19 cellular contexts compared by ENCODE assay signal in genomic region chr5:56647109-56647863, GRCh38.
"Had no signal": no experiment of that assay in that cellular context is flagged by ENCODE, and none has a peak within 500 bp of the region (broad histone marks: within the 10 kb centered on the region; RNA-seq: fewer than 3 reads in every experiment).

No MANE protein-coding gene starts in this region.

- H3K27me3 ChIP-seq: gastrocnemius medialis, pancreas, right lobe of liver, testis had no signal

- H3K36me3 Mint-ChIP-seq: activated naive CD8-positive, alpha-beta T cell; naive B cell; stimulated activated effector memory CD8-positive, alpha-beta T cell treated with anti-CD3 and anti-CD28 coated beads, Interleukin-12 subunit alpha, Interleukin-12 subunit beta, amount 100 ng/mL, for 72 hours had no signal

- H3K4me2 ChIP-seq: smooth muscle cell had no signal

- H3K27ac ChIP-seq: gastrocnemius medialis, pancreas, right lobe of liver, testis, VCaP had no signal

- H3K9me3 ChIP-seq: gastrocnemius medialis, mucosa of descending colon, pancreas, right lobe of liver, testis had no signal

- DNase-seq: activated CD4-positive, alpha-beta T cell treated with anti-CD3 and anti-CD28 coated beads, Interleukin-2, amount 50 U/mL, for 1 hour; activated CD4-positive, CD25-positive, alpha-beta regulatory T cell treated with anti-CD3 and anti-CD28 coated beads, Interleukin-2, amount 50 U/mL, for 72 hours; activated CD8-positive, alpha-beta memory T cell treated with anti-CD3 and anti-CD28 coated beads for 24 hours; activated CD8-positive, alpha-beta memory T cell treated with anti-CD3 and anti-CD28 coated beads, Interleukin-2, amount 50 U/mL, for 48 hours; effector CD4-positive, alpha-beta T cell; gastrocnemius medialis; head of caudate nucleus; left ventricle myocardium superior; mucosa of descending colon; naive B cell; pancreas; right lobe of liver; stimulated activated CD4-positive, alpha-beta T cell treated with anti-CD3 and anti-CD28 coated beads, Interleukin-4, amount 100 ng/mL, for 1 hour; testis had no signal

- H3K36me3 ChIP-seq: gastrocnemius medialis, pancreas, right lobe of liver had no signal

- H3K9me3 Mint-ChIP-seq: stimulated activated effector memory CD8-positive, alpha-beta T cell treated with anti-CD3 and anti-CD28 coated beads, Interleukin-12 subunit alpha, Interleukin-12 subunit beta, amount 100 ng/mL, for 72 hours had no signal

- H3K4me3 Mint-ChIP-seq: activated naive CD8-positive, alpha-beta T cell; naive B cell; stimulated activated effector memory CD8-positive, alpha-beta T cell treated with anti-CD3 and anti-CD28 coated beads, Interleukin-12 subunit alpha, Interleukin-12 subunit beta, amount 100 ng/mL, for 72 hours had no signal

- H3K27ac Mint-ChIP-seq: activated naive CD8-positive, alpha-beta T cell; stimulated activated effector memory CD8-positive, alpha-beta T cell treated with anti-CD3 and anti-CD28 coated beads, Interleukin-12 subunit alpha, Interleukin-12 subunit beta, amount 100 ng/mL, for 72 hours had no signal

- H3K4me3 ChIP-seq: gastrocnemius medialis, mucosa of descending colon, pancreas, right lobe of liver, smooth muscle cell, testis had no signal

- H3K27me3 Mint-ChIP-seq: activated naive CD8-positive, alpha-beta T cell; naive B cell had no signal

- H3K4me1 ChIP-seq: gastrocnemius medialis, right lobe of liver, testis had no signal

- ATAC-seq: esophagus mucosa; gastrocnemius medialis; left ventricle myocardium superior; mucosa of descending colon; pancreas; right lobe of liver; stimulated activated effector memory CD8-positive, alpha-beta T cell treated with anti-CD3 and anti-CD28 coated beads, Interleukin-12 subunit alpha, Interleukin-12 subunit beta, amount 100 ng/mL, for 72 hours had no signal
